In genomic region chr10:78757542-78757941, GRCh38 we compare ENCODE assay signal across 9 cellular contexts.
A peak's percentile ranks its signal among the peaks of the same experiment; 100 is the strongest.
DNase-seq lines count a peak whose midpoint lies in the region; ATAC-seq and TF ChIP-seq lines count a peak whose summit lies in the region.
"Had no signal": no experiment of that assay in that cellular context is flagged by ENCODE, and none has a peak within 500 bp of the region (broad histone marks: within the 10 kb centered on the region; RNA-seq: fewer than 3 reads in every experiment).

No MANE protein-coding gene starts in this region.

- no peaks in the 10 kb centered on the region for H3K79me2 ChIP-seq in GM23338 (replicated peaks; ENCODE audit: insufficient read depth)

- peak overlapping the region; percentile 13 for H3K9ac ChIP-seq in IMR-90 (ENCODE audit: low read depth, low read length)
- peak overlapping the region in 1 of 2 donors; percentile 17 for H3K9ac ChIP-seq in colonic mucosa (ENCODE audit: low read depth in 2 of 2, low read length in 2 of 2)

- WGBS in IMR-90 (ENCODE audit: extremely low coverage in 2 of 2, insufficient read length in 1 of 2), 2 experiments = 57% methylated on average over 3 of the region's 12 CpGs; no CpG with 5 or more reads in 1 of the 2 experiments

- H3K36me3 ChIP-seq in IMR-90 (ENCODE audit: control insufficient read depth, insufficient read depth, low read length) (no peaks in the 10 kb centered on the region), colonic mucosa (no peaks in the 10 kb centered on the region), GM23338 (ENCODE audit: insufficient read depth) (no peaks in the 10 kb centered on the region)

- no TSS peak for BruUV-seq in IMR-90 (replicated peaks; lab: Mats Ljungman, UMichigan)

- in situ Hi-C loops in IMR-90 (cut with MboI; ENCODE audit: low sequenced_read_pairs) = no loop called here

- TF ChIP-seq CTCF in AG04449 (IDR thresholded peaks at IDR 0.05; ENCODE audit: insufficient read depth, low read length, missing control alignments) (no peak), IMR-90 (conservative IDR thresholded peaks at IDR 0.05; ENCODE audit: low read depth, low read length) (no peak), colonic mucosa (IDR thresholded peaks at IDR 0.05) (no peak), GM23338 (conservative IDR thresholded peaks at IDR 0.05; ENCODE audit: low read depth in 2 of 2) (no peak)

- H4K8ac ChIP-seq in IMR-90 (ENCODE audit: low read depth in 2 of 2, low read length in 2 of 2) = peak overlapping the region; percentile 45 to 79; a peak in 3 of 4 replicates

- H2AK5ac ChIP-seq in IMR-90 (ENCODE audit: low read depth, low read length) = peak overlapping the region; percentile 96

- H4K91ac ChIP-seq in IMR-90 (ENCODE audit: insufficient read depth, low read depth, low read length) = peak overlapping the region; percentile 60

- H3K4me2 ChIP-seq in IMR-90 (ENCODE audit: low read depth, low read length) (no peak overlapping the region), GM23338 (no peak overlapping the region)

- intact Hi-C loops in IMR-90 (cut with micrococcal nuclease) (loop anchor here (5.0 to 10.0 kb wide), 2 partner anchors 310 to 713 kb away; partner anchors contain the start of gene ZMIZ1), colonic mucosa (cut with DNase I) (no loop called here)

- peak overlapping the region; percentile 69 for H3K14ac ChIP-seq in IMR-90 (replicated peaks; ENCODE audit: low read depth, low read length)

- ATAC-seq in IMR-90 (ENCODE audit: low read depth) (peak; percentile 30), GM23338 (no peak)

- POLR2A ChIA-PET in AG04449 (lab: Yijun Ruan, JAX) = no interaction called here
- POLR2A ChIA-PET in IMR-90 (lab: Charles Lee; ENCODE audit: unreplicated experiment) = no interaction called here

- H3K4me1 ChIP-seq in IMR-90 (ENCODE audit: control insufficient read depth, insufficient read depth, low read length) = peaks cover 26% of the 10 kb centered on the region
- no peaks in the 10 kb centered on the region for H3K4me1 ChIP-seq in colonic mucosa
- H3K4me1 ChIP-seq in GM23338 (ENCODE audit: insufficient read depth) = no peaks in the 10 kb centered on the region; the same call in 1 of the 2 replicates

- H2BK120ac ChIP-seq in IMR-90 (ENCODE audit: low read depth, low read length) = peak overlapping the region; percentile 91

- H3K27me3 ChIP-seq in IMR-90 (ENCODE audit: control insufficient read depth, insufficient read depth, low read length) (no peaks in the 10 kb centered on the region), colonic mucosa (no peaks in the 10 kb centered on the region), GM23338 (ENCODE audit: insufficient read depth) (no peaks in the 10 kb centered on the region)

- no peaks in the 10 kb centered on the region for H3F3A ChIP-seq in GM23338 (replicated peaks; ENCODE audit: low read depth)

- no peaks in the 10 kb centered on the region for H3K9me3 Mint-ChIP-seq in GM23338
- H3K9me3 Mint-ChIP-seq: activated T-cell treated with anti-CD3 and anti-CD28 coated beads, Interleukin-2, amount 50 U/mL, for 72 hours had no signal

- H3K18ac ChIP-seq in IMR-90 (ENCODE audit: low read depth, low read length) = peak overlapping the region; percentile 78

- peak overlapping the region; percentile 91; the same call in 2 of the 3 replicates for H2BK15ac ChIP-seq in IMR-90 (ENCODE audit: low read depth, low read length)

- H2AFZ ChIP-seq in IMR-90 (replicated peaks; ENCODE audit: low read length, poor library complexity) (peak overlapping the region; percentile 78), GM23338 (no peak overlapping the region; the same call in 1 of the 2 replicates)

- H3K9me3 ChIP-seq in IMR-90 (ENCODE audit: control insufficient read depth, insufficient read depth, low read length) = no peaks in the 10 kb centered on the region
- H3K9me3 ChIP-seq in colonic mucosa = no peaks in the 10 kb centered on the region

- H3K27ac Mint-ChIP-seq in GM23338 = no peak overlapping the region
- H3K27ac Mint-ChIP-seq: activated T-cell treated with anti-CD3 and anti-CD28 coated beads, Interleukin-2, amount 50 U/mL, for 72 hours had no signal

- H2BK5ac ChIP-seq in IMR-90 (ENCODE audit: low read depth, low read length, poor library complexity, severe bottlenecking) = peak overlapping the region; percentile 71

- H3K79me1 ChIP-seq in IMR-90 (ENCODE audit: low read depth in 1 of 2, low read length in 2 of 2) = no peaks in the 10 kb centered on the region

- H2AK9ac ChIP-seq in IMR-90 (replicated peaks; ENCODE audit: low read depth, low read length, poor library complexity) = peak overlapping the region; percentile 92

- H3K56ac ChIP-seq in IMR-90 (ENCODE audit: extremely low read depth, insufficient read depth, low read length) = 0 out of 2 replicates have a peak overlapping the region, but pooled peaks have one; percentile 36

- peak overlapping the region; percentile 93 for H2BK20ac ChIP-seq in IMR-90 (ENCODE audit: low read depth, low read length)

- peaks cover 16% of the 10 kb centered on the region for H3K9me1 ChIP-seq in IMR-90 (ENCODE audit: insufficient read depth, low read length)

- peak overlapping the region; percentile 77 for H4K5ac ChIP-seq in IMR-90 (ENCODE audit: low read depth, low read length)

- peaks cover 4% of the 10 kb centered on the region; the same call in 1 of the 2 replicates for H4K20me1 ChIP-seq in IMR-90 (ENCODE audit: insufficient read depth, low read length)
- H4K20me1 ChIP-seq in GM23338 (replicated peaks; ENCODE audit: insufficient read depth) = no peaks in the 10 kb centered on the region

- H3K4me3 ChIP-seq in AG04449 (ENCODE audit: low read depth, low read length) (no peak overlapping the region), IMR-90 (ENCODE audit: insufficient read depth, low read depth, low read length) (no peak overlapping the region), colonic mucosa (no peak overlapping the region), GM23338 (no peak overlapping the region)

- no peaks in the 10 kb centered on the region for H3K36me3 Mint-ChIP-seq in GM23338 (ENCODE audit: low read depth)

- 0 out of 2 replicates have a peak overlapping the region, but pooled peaks have one; percentile 5 for H3K27ac ChIP-seq in IMR-90 (ENCODE audit: insufficient read depth, low read length)
- peak overlapping the region; percentile 10 for H3K27ac ChIP-seq in colonic mucosa
- no peak overlapping the region for H3K27ac ChIP-seq in GM23338 (ENCODE audit: low read depth)

- H3K27me3 Mint-ChIP-seq in GM23338 (ENCODE audit: insufficient read depth, low read depth, poor library complexity) = peaks cover 15% of the 10 kb centered on the region

- peak overlapping the region; percentile 86 for H3K23ac ChIP-seq in IMR-90 (ENCODE audit: low read depth, low read length)

- no peaks in the 10 kb centered on the region for H3K9me2 ChIP-seq in GM23338 (ENCODE audit: insufficient read depth)

- H3K4me3 Mint-ChIP-seq in GM23338 = no peak overlapping the region

- H3K4ac ChIP-seq in IMR-90 (ENCODE audit: low read depth, low read length) = peak overlapping the region; percentile 94

- CTCF ChIA-PET in AG04449 (lab: Yijun Ruan, JAX) = interaction anchor here (0.8 kb wide), 1 partner anchor 20 kb away, joined by 3 read pairs; no protein-coding TSS in a partner anchor
- CTCF ChIA-PET in IMR-90 (lab: Yijun Ruan, JAX) = no interaction called here

- dilution Hi-C loops in IMR-90 (cut with HindIII; ENCODE audit: low sequenced_read_pairs, unreplicated experiment) = no loop called here

- no peak; the same call in none of the 2 replicates for TF ChIP-seq RAD21 in IMR-90 (IDR thresholded peaks at IDR 0.05; ENCODE audit: low read length)

- peaks cover 27% of the 10 kb centered on the region for H3K4me1 Mint-ChIP-seq in GM23338

- TF ChIP-seq POLR2A in IMR-90 (IDR thresholded peaks at IDR 0.05; ENCODE audit: low read depth, low read length) = no peak

- DNase-seq in AG04449 (ENCODE audit: low read depth, low spot score) (peak; percentile 61), IMR-90 (peak; percentile 88), colonic mucosa (no peak), myocyte (ENCODE audit: low read depth) (peak; percentile 12), GM23338 (ENCODE audit: low spot score) (no peak), amniotic stem cell (lab: John Stamatoyannopoulos, UW) (no peak)
- DNase-seq in activated naive CD4-positive, alpha-beta T cell treated with anti-CD3 and anti-CD28 coated beads, Interleukin-2, amount 50 U/mL, for 16 hours = no peak
- DNase-seq in activated naive CD4-positive, alpha-beta T cell (lab: John Stamatoyannopoulos, UW) = no peak

TF ChIP-seq in IMR-90, 13 proteins besides CTCF, POLR2A, EP300 and RAD21 (continues in another document):
- TF ChIP-seq RFX5 (IDR thresholded peaks at IDR 0.05; ENCODE audit: low read depth, low read length) = no peak
- no peak for TF ChIP-seq SMC3 (IDR thresholded peaks at IDR 0.05; ENCODE audit: low read depth, low read length)
- no peak for TF ChIP-seq CEBPB (IDR thresholded peaks at IDR 0.05; ENCODE audit: low read depth, low read length)
- TF ChIP-seq RCOR1 (IDR thresholded peaks at IDR 0.05; ENCODE audit: insufficient replicate concordance, low read length) = peak; percentile 58
- TF ChIP-seq MXI1 (IDR thresholded peaks at IDR 0.05; ENCODE audit: borderline replicate concordance, low read depth, low read length) = no peak
- TF ChIP-seq NFE2L2 (IDR thresholded peaks at IDR 0.05; ENCODE audit: low read depth, low read length) = peak; percentile 32; the same call in 1 of the 2 replicates
- TF ChIP-seq MAZ (IDR thresholded peaks at IDR 0.05; ENCODE audit: borderline replicate concordance, low read depth, low read length) = no peak
- no peak for TF ChIP-seq CHD1 (IDR thresholded peaks at IDR 0.05; ENCODE audit: low read depth, low read length)
- TF ChIP-seq MAFK (IDR thresholded peaks at IDR 0.05; ENCODE audit: low read depth, low read length) = peak; percentile 98

TF ChIP-seq in GM23338, 12 proteins besides CTCF, POLR2A, EP300 and RAD21 (continues in another document):
- TF ChIP-seq NANOG (IDR thresholded peaks at IDR 0.05; ENCODE audit: borderline replicate concordance) = no peak
- TF ChIP-seq EZH2phosphoT487 (IDR thresholded peaks at IDR 0.05; ENCODE audit: unreplicated experiment) = no peak
- no peak for TF ChIP-seq ZNF114 (CRISPR knock-in tag; IDR thresholded peaks at IDR 0.05)

Comparison
In these comparisons a context has a peak if more than half of its experiments do, and no peak if none do; other contexts are left out.
1. DNase-seq: peak in AG04449 (single experiment), IMR-90 (single experiment) and myocyte (single experiment); none in colonic mucosa (single experiment), GM23338 (single experiment), amniotic stem cell (single experiment), activated naive CD4-positive, alpha-beta T cell treated with anti-CD3 and anti-CD28 coated beads, Interleukin-2, amount 50 U/mL, for 16 hours (single experiment) and activated naive CD4-positive, alpha-beta T cell (0 of 4).